Comparison of ENCODE assay signal across 19 cellular contexts in genomic region chr7:71824356-71824755, GRCh38.
A peak's percentile ranks its signal among the peaks of the same experiment; 100 is the strongest.
DNase-seq lines count a peak whose midpoint lies in the region; ATAC-seq and TF ChIP-seq lines count a peak whose summit lies in the region.
"Had no signal": no experiment of that assay in that cellular context is flagged by ENCODE, and none has a peak within 500 bp of the region (broad histone marks: within the 10 kb centered on the region; RNA-seq: fewer than 3 reads in every experiment).

No MANE protein-coding gene starts in this region.

- TF ChIP-seq POLR2A in upper lobe of left lung (IDR thresholded peaks at IDR 0.05) (no peak), ovary (IDR thresholded peaks at IDR 0.05) (no peak)

- H3F3A ChIP-seq in GM23338 (replicated peaks; ENCODE audit: low read depth) (no peaks in the 10 kb centered on the region), smooth muscle cell (ENCODE audit: low read depth) (no peaks in the 10 kb centered on the region)

- H3K27me3 Mint-ChIP-seq in GM23338 (ENCODE audit: insufficient read depth, low read depth, poor library complexity) = peaks cover 1% of the 10 kb centered on the region

- H3K36me3 ChIP-seq in GM23338 (ENCODE audit: insufficient read depth) = no peaks in the 10 kb centered on the region; the same call in 1 of the 2 replicates
- no peaks in the 10 kb centered on the region for H3K36me3 ChIP-seq in smooth muscle cell (ENCODE audit: low read depth)
- H3K36me3 ChIP-seq in upper lobe of left lung = no peaks in the 10 kb centered on the region
- no peaks in the 10 kb centered on the region for H3K36me3 ChIP-seq in ovary
- H3K36me3 ChIP-seq: right lobe of liver, SJCRH30 had no signal

- H3K9me3 Mint-ChIP-seq in GM23338 = peaks cover 13% of the 10 kb centered on the region

- H4K20me1 ChIP-seq in GM23338 (replicated peaks; ENCODE audit: insufficient read depth) (no peaks in the 10 kb centered on the region; the same call in 1 of the 2 replicates), smooth muscle cell (ENCODE audit: low read depth) (no peaks in the 10 kb centered on the region)

- peaks cover 7% of the 10 kb centered on the region for H3K4me1 Mint-ChIP-seq in GM23338

- H3K27me3 ChIP-seq in GM23338 (ENCODE audit: insufficient read depth) (no peaks in the 10 kb centered on the region), smooth muscle cell (ENCODE audit: low read depth) (no peaks in the 10 kb centered on the region), upper lobe of left lung (no peaks in the 10 kb centered on the region), ovary (no peaks in the 10 kb centered on the region)
- H3K27me3 ChIP-seq: right lobe of liver, SJCRH30 had no signal

- H2AFZ ChIP-seq in GM23338 (no peak overlapping the region), smooth muscle cell (ENCODE audit: low read depth) (no peak overlapping the region)

- H3K27ac Mint-ChIP-seq in GM23338 = peak overlapping the region; percentile 32; the same call in 1 of the 2 replicates
- H3K27ac Mint-ChIP-seq: WTC11 had no signal

- H3K79me2 ChIP-seq in GM23338 (replicated peaks; ENCODE audit: insufficient read depth) (no peaks in the 10 kb centered on the region), smooth muscle cell (ENCODE audit: low read depth) (no peaks in the 10 kb centered on the region)

- TF ChIP-seq CTCF in GM23338 (conservative IDR thresholded peaks at IDR 0.05; ENCODE audit: low read depth in 2 of 2) (no peak), astrocyte of the cerebellum (IDR thresholded peaks at IDR 0.05; ENCODE audit: low read depth, low read length, missing control alignments) (no peak), smooth muscle cell (IDR thresholded peaks at IDR 0.05; ENCODE audit: borderline replicate concordance, insufficient read depth, poor library complexity, severe bottlenecking) (no peak), upper lobe of left lung (IDR thresholded peaks at IDR 0.05) (no peak), omental fat pad (IDR thresholded peaks at IDR 0.05) (no peak), ovary (IDR thresholded peaks at IDR 0.05) (no peak)

- H3K4me3 ChIP-seq in GM23338 = no peak overlapping the region
- H3K4me3 ChIP-seq in astrocyte of the cerebellum (ENCODE audit: low read depth, low read length) = no peak overlapping the region
- no peak overlapping the region for H3K4me3 ChIP-seq in smooth muscle cell
- H3K4me3 ChIP-seq in upper lobe of left lung = no peak overlapping the region
- H3K4me3 ChIP-seq in ovary = no peak overlapping the region
- H3K4me3 ChIP-seq: right lobe of liver, SJCRH30 had no signal

- H3K9ac ChIP-seq in smooth muscle cell (ENCODE audit: low read depth) = no peak overlapping the region

- no peak overlapping the region for H3K27ac ChIP-seq in GM23338 (ENCODE audit: low read depth)
- no peak overlapping the region for H3K27ac ChIP-seq in smooth muscle cell (ENCODE audit: low read depth)
- no peak overlapping the region for H3K27ac ChIP-seq in upper lobe of left lung
- H3K27ac ChIP-seq in ovary = no peak overlapping the region
- H3K27ac ChIP-seq: right lobe of liver, SJCRH30 had no signal

- intact Hi-C loops in ovary (cut with DNase I) = no loop called here

- H3K9me3 ChIP-seq in smooth muscle cell (replicated peaks; ENCODE audit: low read depth) (no peaks in the 10 kb centered on the region), upper lobe of left lung (no peaks in the 10 kb centered on the region), ovary (no peaks in the 10 kb centered on the region)
- H3K9me3 ChIP-seq: right lobe of liver, SJCRH30 had no signal

- WGBS in smooth muscle cell (ENCODE audit: low lambda C conversion rate) = 42% methylated on average over 7 of the region's 7 CpGs
- 76 to 82% methylated on average over 7 of the region's 7 CpGs for WGBS in upper lobe of left lung, 2 donors
- WGBS in ovary, 3 donors = 71 to 77% (median 72%) methylated on average over 7 of the region's 7 CpGs

- peaks cover 19% of the 10 kb centered on the region for H3K36me3 Mint-ChIP-seq in GM23338 (ENCODE audit: low read depth)

- H3K4me3 Mint-ChIP-seq in GM23338 = no peak overlapping the region
- H3K4me3 Mint-ChIP-seq: WTC11 had no signal

- H3K4me1 ChIP-seq in GM23338 (ENCODE audit: insufficient read depth) (no peaks in the 10 kb centered on the region; the same call in 1 of the 2 replicates), smooth muscle cell (ENCODE audit: low read depth) (peaks cover 3% of the 10 kb centered on the region), upper lobe of left lung (no peaks in the 10 kb centered on the region), ovary (ENCODE audit: insufficient read depth) (no peaks in the 10 kb centered on the region)
- H3K4me1 ChIP-seq: Caco-2, right lobe of liver, SJCRH30 had no signal

- DNase-seq in GM23338 (ENCODE audit: low spot score) (peak; percentile 13), astrocyte of the cerebellum (ENCODE audit: low read depth) (peak; percentile 88), iPS DF 19.7 (ENCODE audit: low read depth, low spot score) (peak; percentile 9), smooth muscle cell (lab: John Stamatoyannopoulos, UW; ENCODE audit: unreplicated experiment) (no peak), NCI-H1694 (lab: John Stamatoyannopoulos, UW) (no peak), upper lobe of left lung (no peak), omental fat pad (ENCODE audit: low spot score) (no peak), ovary (no peak)
- DNase-seq: Caco-2; central memory CD4-positive, alpha-beta T cell; Kasumi-1; NCI-H1417; NCI-H2171 treated with DMSO at 0.1 percent for 48 hours; occipital lobe; PC-3; right lobe of liver; SJCRH30; stimulated activated CD4-positive, alpha-beta T cell treated with anti-CD3 and anti-CD28 coated beads, Interleukin-1b, Interleukin-23, amount 100 ng/mL, for 48 hours had no signal

- TF ChIP-seq EP300 in upper lobe of left lung (IDR thresholded peaks at IDR 0.05) (no peak), ovary (IDR thresholded peaks at IDR 0.05) (no peak)

- in situ Hi-C loops in astrocyte of the cerebellum (cut with HindIII; ENCODE audit: low sequenced_read_pairs) = no loop called here

- H3K9me2 ChIP-seq in GM23338 (ENCODE audit: insufficient read depth) = no peaks in the 10 kb centered on the region

- no peak; the same call in 2 of the 3 replicates for ATAC-seq in GM23338
- ATAC-seq in upper lobe of left lung (ENCODE audit: low FRiP score in 2 of 2) = no peak
- no peak for ATAC-seq in omental fat pad (ENCODE audit: low FRiP score)
- ATAC-seq: PC-3, right lobe of liver, WTC11 had no signal

- H3K4me2 ChIP-seq in GM23338 (no peak overlapping the region), smooth muscle cell (peak overlapping the region; percentile 63)

TF ChIP-seq in GM23338, 12 proteins besides CTCF, POLR2A, EP300 and RAD21:
- no peak for TF ChIP-seq CREB1 (CRISPR knock-in tag; IDR thresholded peaks at IDR 0.05; ENCODE audit: low read depth)

Comparison
In these comparisons a context has a peak if more than half of its experiments do, and no peak if none do; other contexts are left out.
1. DNase-seq: peak in GM23338 (single experiment), astrocyte of the cerebellum (single experiment) and iPS DF 19.7 (single experiment); none in smooth muscle cell (single experiment), NCI-H1694 (single experiment), upper lobe of left lung (0 of 2), omental fat pad (single experiment) and ovary (0 of 5).